ENCODE assay signal across 8 cellular contexts in genomic region chr18:31941010-31941809, GRCh38. TPM values are rescaled to one million over a fixed set of nuclear protein-coding genes. Genes with fewer than 3 reads are reported as not detected.
DNase-seq lines count a peak whose midpoint lies in the region; TF ChIP-seq lines count a peak whose summit lies in the region.

No MANE protein-coding gene starts in this region.

- no peak for TF ChIP-seq POLR2A in erythroblast (IDR thresholded peaks at IDR 0.05; ENCODE audit: low read length)

- H3K36me3 ChIP-seq in BLaER1 (peaks cover 16% of the 10 kb centered on the region; the same call in 1 of the 2 replicates), ectodermal cell (ENCODE audit: control insufficient read depth, insufficient read depth, low read length) (no peaks in the 10 kb centered on the region), neural cell (ENCODE audit: insufficient read depth, low read length) (no peaks in the 10 kb centered on the region)

- H3K9ac ChIP-seq in BLaER1, result peak overlapping the region; percentile 93
- H3K9ac ChIP-seq in neural cell (ENCODE audit: low read length), result peak overlapping the region; percentile 95

- peaks cover 2% of the 10 kb centered on the region for H3F3A ChIP-seq in neural cell (ENCODE audit: insufficient read depth, low read length, poor library complexity, severe bottlenecking)

- WGBS in ectodermal cell, 2 experiments, result 88 to 90% methylated on average over 22 to 24 of the region's 24 CpGs

- H2AFZ ChIP-seq in neural cell (ENCODE audit: low read depth, low read length), result no peak overlapping the region

- TF ChIP-seq CTCF in LNCaP clone FGC (IDR thresholded peaks at IDR 0.05; ENCODE audit: control insufficient read depth, extremely low read depth, insufficient read depth) (no peak), neural cell (IDR thresholded peaks at IDR 0.05; ENCODE audit: poor library complexity, severe bottlenecking) (no peak)

- H3K27me3 ChIP-seq in BLaER1 (no peaks in the 10 kb centered on the region), ectodermal cell (ENCODE audit: control insufficient read depth, insufficient read depth, low read length, poor library complexity, severe bottlenecking) (peaks cover 6% of the 10 kb centered on the region), neural cell (ENCODE audit: insufficient read depth, low read depth, low read length) (no peaks in the 10 kb centered on the region)

- no peaks in the 10 kb centered on the region for H3K9me2 ChIP-seq in neural cell (ENCODE audit: insufficient read depth, low read length)

- TF ChIP-seq RAD21 in neural cell (conservative IDR thresholded peaks at IDR 0.05), result no peak

- peaks cover 69% of the 10 kb centered on the region for H3K4me1 ChIP-seq in BLaER1
- peaks cover 6% of the 10 kb centered on the region for H3K4me1 ChIP-seq in ectodermal cell (ENCODE audit: control insufficient read depth, insufficient read depth, low read length)

- no peak for TF ChIP-seq EP300 in neural cell (conservative IDR thresholded peaks at IDR 0.05; ENCODE audit: poor library complexity, severe bottlenecking)

- H4K20me1 ChIP-seq in BLaER1 (peaks cover 38% of the 10 kb centered on the region), neural cell (ENCODE audit: insufficient read depth) (no peaks in the 10 kb centered on the region)

- DNase-seq in LNCaP clone FGC (ENCODE audit: low read depth), result no peak
- DNase-seq in erythroblast (lab: John Stamatoyannopoulos, UW), result no peak
- no peak for DNase-seq in HT-29 (ENCODE audit: low spot score)
- no peak for DNase-seq in nucleus accumbens (lab: John Stamatoyannopoulos, UW)
- DNase-seq in cerebellar cortex (ENCODE audit: low spot score), result no peak

- H3K79me2 ChIP-seq in neural cell (replicated peaks; ENCODE audit: insufficient read depth, low read length), result peaks cover 52% of the 10 kb centered on the region

- no peaks in the 10 kb centered on the region for H3K9me3 ChIP-seq in BLaER1
- H3K9me3 ChIP-seq in ectodermal cell (ENCODE audit: control insufficient read depth, low read length), result no peaks in the 10 kb centered on the region
- H3K9me3 ChIP-seq in neural cell (ENCODE audit: low read length), result no peaks in the 10 kb centered on the region

- H3K4me2 ChIP-seq in BLaER1 (peak overlapping the region; percentile 92), neural cell (ENCODE audit: low read length) (peak overlapping the region; percentile 99)

- peak overlapping the region; percentile 81 for H3K4me3 ChIP-seq in BLaER1
- H3K4me3 ChIP-seq in LNCaP clone FGC (ENCODE audit: low read depth, low read length), result peak overlapping the region; percentile 89
- H3K4me3 ChIP-seq in ectodermal cell (ENCODE audit: insufficient read depth, low read depth, low read length), result peak overlapping the region; percentile 95
- H3K4me3 ChIP-seq in neural cell (ENCODE audit: low read length), result peak overlapping the region; percentile 100

- H3K27ac ChIP-seq in BLaER1 (peak overlapping the region; percentile 98; the same call in 1 of the 2 replicates), ectodermal cell (ENCODE audit: insufficient read depth, low read depth, low read length, poor library complexity, severe bottlenecking) (no peak overlapping the region), neural cell (ENCODE audit: low read length) (peak overlapping the region; percentile 97)

TF ChIP-seq in neural cell, 6 proteins besides CTCF, POLR2A, EP300 and RAD21:
- TF ChIP-seq MXI1 (conservative IDR thresholded peaks at IDR 0.05; ENCODE audit: poor library complexity, severe bottlenecking) (no peak), EZH2 (IDR thresholded peaks at IDR 0.05; ENCODE audit: borderline replicate concordance, insufficient read depth, low read length, poor library complexity, severe bottlenecking) (no peak), TAF1 (IDR thresholded peaks at IDR 0.05; ENCODE audit: low read depth) (no peak), POLR2AphosphoS5 (IDR thresholded peaks at IDR 0.05) (no peak), SMC3 (conservative IDR thresholded peaks at IDR 0.05; ENCODE audit: poor library complexity) (no peak), REST (IDR thresholded peaks at IDR 0.05; ENCODE audit: borderline replicate concordance) (no peak)

RNA-seq across cellular contexts. Expression of gene TRAPPC8, which starts 1.7 kb away (rescaled TPM):
- polyA plus RNA-seq in ectodermal cell (2013, experiment 1 of 4), result 35.5 TPM
- 33.2 TPM for polyA plus RNA-seq in ectodermal cell (2013, experiment 2 of 4)
- polyA plus RNA-seq in ectodermal cell (2013, experiment 3 of 4), result 30.4 TPM
- polyA plus RNA-seq in ectodermal cell (2013, experiment 4 of 4), result 30.1 TPM
- polyA plus RNA-seq in neural cell, result 57.8 and 60.2 TPM in 2 replicates
- 103 and 108 TPM in 2 replicates for polyA minus RNA-seq in neural cell
- 27.7 and 28.0 TPM in 2 replicates for total RNA-seq in HT-29 (2014; rRNA removed; shearing (Covaris generic))
